In the genomic region with DNA sequence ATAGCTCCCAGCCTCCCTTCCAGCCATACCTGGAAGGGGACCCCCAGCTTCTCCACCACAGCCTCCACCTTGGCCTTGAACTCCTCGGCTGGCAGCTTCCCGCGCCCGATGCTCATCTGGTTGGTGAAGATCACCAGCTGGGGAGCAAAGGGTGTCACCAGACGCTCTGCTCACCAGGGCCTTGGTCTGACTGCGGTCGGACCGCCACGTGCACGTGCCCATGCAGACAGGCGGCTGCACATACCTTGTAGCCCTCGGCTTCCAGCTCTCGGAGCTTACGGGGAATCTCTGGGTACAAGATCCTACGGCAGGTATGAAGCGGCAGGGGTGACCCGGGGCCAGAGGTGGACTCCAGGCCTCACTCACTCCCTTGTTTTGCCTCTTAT, we compare ENCODE assay signal across 15 cellular contexts. TPM values are rescaled to one million over a fixed set of nuclear protein-coding genes. Genes with fewer than 3 reads are reported as not detected.
"Had no signal": no experiment of that assay in that cellular context is flagged by ENCODE, and none has a peak within 500 bp of the region (broad histone marks: within the 10 kb centered on the region; RNA-seq: fewer than 3 reads in every experiment).

No MANE protein-coding gene starts in this region.

- H3K27me3 ChIP-seq: thyroid gland, uterus had no signal

- H3K27ac ChIP-seq: thyroid gland, uterus had no signal

- H3K4me3 Mint-ChIP-seq: activated B cell treated with CpG ODN at 0.5 μM for 24 hours; activated CD4-positive, alpha-beta T cell treated with anti-CD3 and anti-CD28 coated beads, Interleukin-2, amount 10 ng/mL, durations not matched to agents 7 days and 5 days; activated naive CD8-positive, alpha-beta T cell treated with anti-CD3 and anti-CD28 coated beads, Interleukin-2, amount 10 ng/mL, durations not matched to agents 7 days and 5 days; endodermal cell; nephron progenitor cell had no signal

- H3K4me3 ChIP-seq: thyroid gland, uterus had no signal

- H3K36me3 ChIP-seq: uterus had no signal

- DNase-seq: activated B cell treated with CpG ODN at 0.5 μM for 24 hours; activated CD4-positive, alpha-beta T cell treated with anti-CD3 and anti-CD28 coated beads, Interleukin-2, amount 10 ng/mL, durations not matched to agents 7 days and 5 days; activated effector memory CD4-positive, alpha-beta T cell treated with anti-CD3 and anti-CD28 coated beads, Interleukin-2, amount 50 U/mL, for 16 hours; activated T-cell treated with anti-CD3 and anti-CD28 coated beads for 4 hours; anterior cingulate cortex; cerebellar nuclear complex; dermis blood vessel endothelial cell; endodermal cell; erythroblast; mammary epithelial cell; nephron progenitor cell; T-cell; thyroid gland had no signal

- H3K27ac Mint-ChIP-seq: activated B cell treated with CpG ODN at 0.5 μM for 24 hours; activated naive CD8-positive, alpha-beta T cell treated with anti-CD3 and anti-CD28 coated beads, Interleukin-2, amount 10 ng/mL, durations not matched to agents 7 days and 5 days had no signal

- H3K9me3 Mint-ChIP-seq: activated B cell treated with CpG ODN at 0.5 μM for 24 hours; activated CD4-positive, alpha-beta T cell treated with anti-CD3 and anti-CD28 coated beads, Interleukin-2, amount 10 ng/mL, durations not matched to agents 7 days and 5 days; activated naive CD8-positive, alpha-beta T cell treated with anti-CD3 and anti-CD28 coated beads, Interleukin-2, amount 10 ng/mL, durations not matched to agents 7 days and 5 days; nephron progenitor cell; T-cell had no signal

- H3K27me3 Mint-ChIP-seq: activated B cell treated with CpG ODN at 0.5 μM for 24 hours; activated CD4-positive, alpha-beta T cell treated with anti-CD3 and anti-CD28 coated beads, Interleukin-2, amount 10 ng/mL, durations not matched to agents 7 days and 5 days; activated naive CD8-positive, alpha-beta T cell treated with anti-CD3 and anti-CD28 coated beads, Interleukin-2, amount 10 ng/mL, durations not matched to agents 7 days and 5 days; T-cell had no signal

- H3K9me3 ChIP-seq: thyroid gland, uterus had no signal

- ATAC-seq: T-cell had no signal

RNA-seq across cellular contexts. Expression of a gene that starts 32.8 kb away (rescaled TPM):
- total RNA-seq: mammary epithelial cell had no signal
